In the genomic region with DNA sequence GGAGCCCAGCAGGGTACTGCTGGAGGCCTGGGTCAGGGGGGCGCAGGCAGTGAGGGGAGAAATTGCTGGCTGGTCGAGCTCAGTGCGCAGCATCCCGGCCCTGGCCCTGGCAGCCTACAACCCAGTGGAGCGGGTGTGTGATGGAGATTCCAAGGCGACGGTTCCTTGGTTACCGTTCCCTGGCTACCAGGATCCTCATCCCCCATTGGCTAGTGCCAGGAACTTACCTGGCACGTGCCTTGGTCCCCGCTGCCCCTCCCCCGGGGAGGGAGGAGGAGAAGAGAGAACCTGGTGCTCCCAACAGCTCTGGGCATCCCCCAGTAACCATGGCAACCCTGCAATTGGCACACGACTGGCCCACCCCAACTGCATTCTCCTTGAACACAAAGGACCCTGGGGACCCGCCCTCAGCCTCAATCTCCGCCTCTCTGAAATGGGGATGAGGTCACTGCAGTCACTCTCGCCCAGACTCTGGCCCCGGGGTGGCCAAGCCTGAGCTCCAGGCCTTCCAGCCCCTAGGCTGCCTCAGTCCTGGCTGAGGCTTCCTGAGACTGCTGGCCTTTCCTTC, we compare ENCODE assay signal across 10 cellular contexts. TPM values are rescaled to one million over a fixed set of nuclear protein-coding genes. Genes with fewer than 3 reads are reported as not detected.
DNase-seq lines count a peak whose midpoint lies in the region; ATAC-seq and TF ChIP-seq lines count a peak whose summit lies in the region.
"Had no signal": no experiment of that assay in that cellular context is flagged by ENCODE, and none has a peak within 500 bp of the region (broad histone marks: within the 10 kb centered on the region; RNA-seq: fewer than 3 reads in every experiment).

No MANE protein-coding gene starts in this region.

- H3K9ac ChIP-seq in BLaER1 treated with 17β-estradiol and CSF1 and Interleukin-3, amounts not matched to agents 10 nM and 100 nM = peak overlapping the region in 8 of 11 experiments; percentile 54 to 100 (median 98); a peak in 12 of 22 replicates
- peak overlapping the region; percentile 61 for H3K9ac ChIP-seq in neuronal stem cell (ENCODE audit: low read depth, low read length, poor library complexity)

- H2AFZ ChIP-seq in neuronal stem cell (ENCODE audit: low read length) = no peak overlapping the region

- peak; percentile 89 for DNase-seq in NCI-H748 (lab: John Stamatoyannopoulos, UW; ENCODE audit: unreplicated experiment)
- DNase-seq in epithelial cell of esophagus (ENCODE audit: low read depth) = peak; percentile 36
- DNase-seq in neuronal stem cell (ENCODE audit: low spot score) = no peak
- no peak for DNase-seq in WERI-Rb-1
- no peak for DNase-seq in tibial artery
- DNase-seq in OCI-M2 (lab: John Stamatoyannopoulos, UW; ENCODE audit: unreplicated experiment) = no peak
- DNase-seq: activated B cell treated with CpG ODN at 0.5 μM for 24 hours, Calu3 had no signal

- H3K4me2 ChIP-seq in BLaER1 treated with 17β-estradiol and CSF1 and Interleukin-3, amounts not matched to agents 10 nM and 100 nM = peak overlapping the region in 10 of 11 experiments; percentile 97 to 100 (median 99); a peak in 18 of 22 replicates
- no peak overlapping the region for H3K4me2 ChIP-seq in neuronal stem cell (ENCODE audit: insufficient read depth, low read length, poor library complexity, severe bottlenecking)

- no peak overlapping the region for H4K91ac ChIP-seq in neuronal stem cell (ENCODE audit: low read depth, low read length, poor library complexity)

- H3K4ac ChIP-seq in neuronal stem cell (ENCODE audit: low read length) = no peak overlapping the region

- no peak for TF ChIP-seq CTCF in epithelial cell of esophagus (IDR thresholded peaks at IDR 0.05; ENCODE audit: insufficient read depth, low read depth, low read length, missing control alignments)
- no peak for TF ChIP-seq CTCF in WERI-Rb-1 (IDR thresholded peaks at IDR 0.05; ENCODE audit: low read depth, low read length)
- no peak for TF ChIP-seq CTCF in tibial artery (IDR thresholded peaks at IDR 0.05)

- peaks cover 11 to 77% (median 65%) of the 10 kb centered on the region in 11 experiments; a peak in 21 of 22 replicates for H4K20me1 ChIP-seq in BLaER1 treated with 17β-estradiol and CSF1 and Interleukin-3, amounts not matched to agents 10 nM and 100 nM

- no peak overlapping the region for H2BK120ac ChIP-seq in neuronal stem cell (ENCODE audit: low read depth, low read length)

- peaks cover 36 to 42% (median 39%) of the 10 kb centered on the region in 10 experiments for H3K4me1 ChIP-seq in BLaER1 treated with 17β-estradiol and CSF1 and Interleukin-3, amounts not matched to agents 10 nM and 100 nM
- H3K4me1 ChIP-seq in neuronal stem cell (ENCODE audit: control insufficient read depth in 2 of 2, insufficient read depth in 1 of 2, low read depth in 1 of 2, low read length in 2 of 2) = peaks cover 36 to 40% of the 10 kb centered on the region in 2 donors
- peaks cover 0 to 46% (median 38%) of the 10 kb centered on the region in 4 donors for H3K4me1 ChIP-seq in tibial artery

- no peak overlapping the region for H2BK15ac ChIP-seq in neuronal stem cell (ENCODE audit: low read length)

- no peak overlapping the region for H3K23ac ChIP-seq in neuronal stem cell (ENCODE audit: low read depth, low read length, poor library complexity)

- no peak overlapping the region for H4K8ac ChIP-seq in neuronal stem cell (ENCODE audit: low read depth, low read length)

- no peak for ATAC-seq in GM18867 (IDR thresholded peaks at IDR 0.05; ENCODE audit: unreplicated experiment)

- H3K9me3 ChIP-seq in BLaER1 treated with 17β-estradiol and CSF1 and Interleukin-3, amounts not matched to agents 10 nM and 100 nM (replicated peaks in 1 of 11) = peaks cover 5 to 28% (median 21%) of the 10 kb centered on the region in 11 experiments; a peak in 18 of 22 replicates
- H3K9me3 ChIP-seq in neuronal stem cell (replicated peaks in 1 of 2; ENCODE audit: control insufficient read depth in 2 of 2, insufficient read depth in 1 of 2, low read depth in 1 of 2, low read length in 2 of 2) = peaks cover 12 to 13% of the 10 kb centered on the region in 2 donors
- no peaks in the 10 kb centered on the region for H3K9me3 ChIP-seq in WERI-Rb-1 (ENCODE audit: severe bottlenecking)
- H3K9me3 ChIP-seq in tibial artery = no peaks in the 10 kb centered on the region

- peaks cover 27 to 81% (median 74%) of the 10 kb centered on the region in 11 experiments for H3K36me3 ChIP-seq in BLaER1 treated with 17β-estradiol and CSF1 and Interleukin-3, amounts not matched to agents 10 nM and 100 nM
- peaks cover 54 to 77% of the 10 kb centered on the region in 2 donors for H3K36me3 ChIP-seq in neuronal stem cell (replicated peaks in 1 of 2; ENCODE audit: control insufficient read depth in 2 of 2, insufficient read depth in 2 of 2, low read length in 2 of 2)
- peaks cover 66% of the 10 kb centered on the region for H3K36me3 ChIP-seq in WERI-Rb-1
- H3K36me3 ChIP-seq in tibial artery = peaks cover 27 to 40% (median 32%) of the 10 kb centered on the region in 3 donors

- peak overlapping the region; percentile 33 for H2AK5ac ChIP-seq in neuronal stem cell (ENCODE audit: low read depth, low read length)

- H3K4me3 ChIP-seq in BLaER1 treated with 17β-estradiol and CSF1 and Interleukin-3, amounts not matched to agents 10 nM and 100 nM = no peak overlapping the region
- H3K4me3 ChIP-seq in epithelial cell of esophagus (ENCODE audit: low read length) = no peak overlapping the region
- H3K4me3 ChIP-seq in neuronal stem cell (ENCODE audit: low read length in 2 of 2) = no peak overlapping the region
- no peak overlapping the region for H3K4me3 ChIP-seq in WERI-Rb-1 (ENCODE audit: low read depth, low read length)
- no peak overlapping the region for H3K4me3 ChIP-seq in tibial artery

- H3K27me3 ChIP-seq in BLaER1 treated with 17β-estradiol and CSF1 and Interleukin-3, amounts not matched to agents 10 nM and 100 nM = no peaks in the 10 kb centered on the region
- no peaks in the 10 kb centered on the region for H3K27me3 ChIP-seq in neuronal stem cell (ENCODE audit: control insufficient read depth in 3 of 3, insufficient read depth in 3 of 3, low read depth in 1 of 3, low read length in 3 of 3)
- H3K27me3 ChIP-seq in WERI-Rb-1 (ENCODE audit: insufficient read depth, low read depth, severe bottlenecking) = no peaks in the 10 kb centered on the region
- no peaks in the 10 kb centered on the region for H3K27me3 ChIP-seq in tibial artery

- intact Hi-C loops in tibial artery (cut with DNase I; ENCODE audit: low total_unique reads) = no loop called here

- H3K18ac ChIP-seq in neuronal stem cell (ENCODE audit: low read length) = peak overlapping the region; percentile 46

- no peak overlapping the region for H2BK12ac ChIP-seq in neuronal stem cell (ENCODE audit: low read length)

- WGBS in neuronal stem cell (ENCODE audit: extremely low coverage in 2 of 2, insufficient read length in 2 of 2, insufficient replicate concordance in 1 of 2), 2 donors = no CpG with 5 or more reads among the region's 16 CpGs

- peak overlapping the region in 9 of 11 experiments; percentile 28 to 99 (median 97); a peak in 13 of 22 replicates for H3K27ac ChIP-seq in BLaER1 treated with 17β-estradiol and CSF1 and Interleukin-3, amounts not matched to agents 10 nM and 100 nM
- H3K27ac ChIP-seq in neuronal stem cell (replicated peaks; ENCODE audit: low read length) (peak overlapping the region; percentile 33), WERI-Rb-1 (no peak overlapping the region), tibial artery (peak overlapping the region in 1 of 2 donors; percentile 44)

- H3K14ac ChIP-seq in neuronal stem cell (ENCODE audit: low read length) = peak overlapping the region; percentile 75

- peak overlapping the region; percentile 40 for H2BK5ac ChIP-seq in neuronal stem cell (ENCODE audit: low read length)

- peaks cover 33% of the 10 kb centered on the region for H3K79me1 ChIP-seq in neuronal stem cell (ENCODE audit: low read depth, low read length)

RNA-seq across cellular contexts. Expression of a gene that starts 4.3 kb away (rescaled TPM):
- polyA plus RNA-seq in neuronal stem cell (2013, experiment 1 of 2) = 205 TPM
- 197 TPM for polyA plus RNA-seq in neuronal stem cell (2013, experiment 2 of 2)

RNA-seq across cellular contexts. Expression of a gene that starts 22.5 kb away (rescaled TPM):
- polyA plus RNA-seq in neuronal stem cell (2013, experiment 1 of 2) = 26.8 TPM
- polyA plus RNA-seq in neuronal stem cell (2013, experiment 2 of 2) = 26.8 TPM

RNA-seq across cellular contexts. Expression of a gene that starts 28.3 kb away (rescaled TPM):
- polyA plus RNA-seq in neuronal stem cell (2013, experiment 1 of 2) = 206 TPM
- 193 TPM for polyA plus RNA-seq in neuronal stem cell (2013, experiment 2 of 2)

RNA-seq across cellular contexts. Expression of a gene that starts 40.5 kb away (rescaled TPM):
- 1.2 TPM for polyA plus RNA-seq in neuronal stem cell (2013, experiment 1 of 2)
- polyA plus RNA-seq in neuronal stem cell (2013, experiment 2 of 2) = 1.2 TPM

RNA-seq across cellular contexts. Expression of a gene that starts 42.7 kb away (rescaled TPM):
- 27.8 TPM for polyA plus RNA-seq in neuronal stem cell (2013, experiment 1 of 2)
- 27.7 TPM for polyA plus RNA-seq in neuronal stem cell (2013, experiment 2 of 2)

Comparison
In these comparisons a context has a peak if more than half of its experiments do, and no peak if none do; other contexts are left out.
1. DNase-seq: peak in NCI-H748 (single experiment) and epithelial cell of esophagus (single experiment); none in neuronal stem cell (single experiment), WERI-Rb-1 (single experiment), tibial artery (0 of 2) and OCI-M2 (single experiment).